ENCODE assay signal across 1 cellular context in genomic region chr3:100891033-100891432, GRCh38.
TF ChIP-seq lines count a peak whose summit lies in the region.

No MANE protein-coding gene starts in this region.

TF ChIP-seq in GM23338, 12 proteins besides CTCF, POLR2A, EP300 and RAD21:
- TF ChIP-seq ZNF462 (CRISPR knock-in tag; IDR thresholded peaks at IDR 0.05) = no peak
